Comparison of ENCODE assay signal across 8 cellular contexts in genomic region chr10:102743588-102744373, GRCh38. TPM values are rescaled to one million over a fixed set of nuclear protein-coding genes. Genes with fewer than 3 reads are reported as not detected.
DNase-seq lines count a peak whose midpoint lies in the region; ATAC-seq and TF ChIP-seq lines count a peak whose summit lies in the region.

Gene WBP1L (plus strand): TSS chr10:102743948. CDS start chr10:102744054, 106 bp downstream.

- H3K4me1 Mint-ChIP-seq in T-helper 17 cell = peaks cover 34% of the 10 kb centered on the region
- peaks cover 22% of the 10 kb centered on the region for H3K4me1 Mint-ChIP-seq in progenitor cell of endocrine pancreas (ENCODE audit: low read depth)

- peak; percentile 97 for ATAC-seq in HG02885 (IDR thresholded peaks at IDR 0.05; ENCODE audit: poor library complexity, unreplicated experiment)
- peak; percentile 98 for ATAC-seq in T-helper 17 cell

- no peaks in the 10 kb centered on the region for H3K36me3 ChIP-seq in left ventricle myocardium inferior

- peak within 1 kb of the TSS; percentile 87 for H3K27ac ChIP-seq in left ventricle myocardium inferior (replicated peaks)

- H3K36me3 Mint-ChIP-seq in T-helper 17 cell (ENCODE audit: low read depth) (peaks cover 5% of the 10 kb centered on the region), progenitor cell of endocrine pancreas (ENCODE audit: insufficient read depth) (peaks cover 2% of the 10 kb centered on the region)

- intact Hi-C loops in left ventricle myocardium inferior (cut with micrococcal nuclease) = no loop called here

- H3K9me3 ChIP-seq in T-helper 17 cell (ENCODE audit: control insufficient read depth, low read length, poor library complexity, severe bottlenecking) (no peaks in the 10 kb centered on the region), left ventricle myocardium inferior (replicated peaks) (no peaks in the 10 kb centered on the region)

- H3K4me1 ChIP-seq in left ventricle myocardium inferior = peaks cover 43% of the 10 kb centered on the region

- H3K4me3 ChIP-seq in left ventricle myocardium inferior = peak within 1 kb of the TSS; percentile 90

- peaks cover 5% of the 10 kb centered on the region for H3K9me3 Mint-ChIP-seq in progenitor cell of endocrine pancreas (ENCODE audit: low read depth)

- peak; percentile 52 for TF ChIP-seq POLR2A in GM15510 (IDR thresholded peaks at IDR 0.05; ENCODE audit: borderline replicate concordance, extremely low read depth, insufficient read length)

- H3K27me3 Mint-ChIP-seq in T-helper 17 cell = no peaks in the 10 kb centered on the region
- H3K27me3 Mint-ChIP-seq in progenitor cell of endocrine pancreas = no peaks in the 10 kb centered on the region

- peak within 1 kb of the TSS; percentile 96 for H3K27ac Mint-ChIP-seq in T-helper 17 cell
- H3K27ac Mint-ChIP-seq in progenitor cell of endocrine pancreas = peak within 1 kb of the TSS; percentile 87

- no peaks in the 10 kb centered on the region for H3K27me3 ChIP-seq in left ventricle myocardium inferior (ENCODE audit: low read depth)

- TF ChIP-seq CTCF in left ventricle myocardium inferior (IDR thresholded peaks at IDR 0.05; ENCODE audit: borderline replicate concordance) = no peak
- TF ChIP-seq CTCF in progenitor cell of endocrine pancreas (IDR thresholded peaks at IDR 0.05; ENCODE audit: unreplicated experiment) = no peak

- peak; percentile 98 for DNase-seq in NCI-H1694 treated with DMSO at 0.1 percent for 48 hours (lab: John Stamatoyannopoulos, UW)
- DNase-seq in T-helper 17 cell = peak; percentile 79 to 90 (median 88)
- peak; percentile 7 to 100 (median 96) for DNase-seq in amygdala (lab: John Stamatoyannopoulos, UW)
- peak; percentile 95 for DNase-seq in left ventricle myocardium inferior
- DNase-seq in progenitor cell of endocrine pancreas (ENCODE audit: low spot score, unreplicated experiment) = peak; percentile 81
- DNase-seq in ureter (ENCODE audit: low spot score) = peak; percentile 98

- H3K4me3 Mint-ChIP-seq in T-helper 17 cell (peak within 1 kb of the TSS; percentile 100), progenitor cell of endocrine pancreas (ENCODE audit: low read depth) (peak within 1 kb of the TSS; percentile 97)

RNA-seq across cellular contexts. Expression of gene WBP1L, which starts in this region (rescaled TPM):
- 10 to 100 TPM; 21.1 to 26.6 TPM for total RNA-seq in T-helper 17 cell
- 22.6 TPM for total RNA-seq in left ventricle myocardium inferior
- 29.9 and 30.7 TPM in 2 replicates for total RNA-seq in progenitor cell of endocrine pancreas
- 55.2 TPM for total RNA-seq in ureter

Comparison
In these comparisons a context has a peak if more than half of its experiments do, and no peak if none do; other contexts are left out.
1. Peak in every context shown above with its lines: DNase-seq, ATAC-seq, H3K4me3 ChIP-seq and H3K27ac ChIP-seq.